In the genomic region with DNA sequence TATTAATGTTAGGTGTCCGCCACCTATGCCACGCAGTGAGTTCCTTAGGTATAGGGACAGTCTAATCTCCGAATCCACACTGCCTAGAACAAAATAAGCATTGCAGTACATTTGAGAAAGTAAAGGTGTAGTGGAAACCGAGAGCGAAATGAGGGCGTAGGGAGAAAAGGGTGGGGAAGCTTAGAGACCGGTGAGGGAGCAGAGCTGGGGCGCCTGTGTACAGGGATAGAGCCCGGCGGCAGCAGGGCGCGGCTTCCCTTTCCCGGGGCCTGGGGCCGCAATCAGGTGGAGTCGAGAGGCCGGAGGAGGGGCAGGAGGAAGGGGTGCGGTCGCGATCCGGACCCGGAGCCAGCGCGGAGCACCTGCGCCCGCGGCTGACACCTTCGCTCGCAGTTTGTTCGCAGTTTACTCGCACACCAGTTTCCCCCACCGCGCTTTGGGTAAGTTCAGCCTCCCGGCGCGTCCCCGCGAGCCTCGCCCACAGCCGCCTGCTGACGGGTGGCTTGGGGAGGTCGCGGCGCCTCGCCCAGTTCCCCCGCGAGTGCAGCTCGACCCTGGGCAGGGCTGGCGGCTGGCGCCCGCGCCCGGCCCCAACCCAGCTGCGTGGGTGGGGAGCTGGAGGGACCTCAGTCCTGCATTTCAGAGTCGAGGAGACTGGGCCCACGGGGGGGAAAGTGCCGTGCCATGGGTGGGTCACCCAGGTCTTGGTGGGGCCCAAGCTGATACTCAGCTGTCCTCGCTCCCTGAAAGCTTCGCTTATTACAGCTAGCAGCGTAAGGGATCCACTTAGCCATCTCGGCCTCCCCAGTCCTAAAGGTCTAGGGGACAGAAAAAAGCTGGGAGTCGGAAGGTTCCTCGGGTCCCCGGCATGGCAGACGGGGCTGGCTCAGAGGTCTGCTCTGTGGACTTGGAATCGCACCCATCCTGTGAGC, we compare ENCODE assay signal across 9 cellular contexts. TPM values are rescaled to one million over a fixed set of nuclear protein-coding genes. Genes with fewer than 3 reads are reported as not detected.
A peak's percentile ranks its signal among the peaks of the same experiment; 100 is the strongest.
DNase-seq lines count a peak whose midpoint lies in the region; ATAC-seq and TF ChIP-seq lines count a peak whose summit lies in the region.
"Had no signal": no experiment of that assay in that cellular context is flagged by ENCODE, and none has a peak within 500 bp of the region (broad histone marks: within the 10 kb centered on the region; RNA-seq: fewer than 3 reads in every experiment).

Gene ANXA3 (plus strand): TSS at position 351 of the 932 bp plus-strand sequence. CDS start 2,704 bp downstream, outside the sequence.

- H3K36me3 ChIP-seq in tibial nerve, result no peaks in the 10 kb centered on the region

- H3K4me1 Mint-ChIP-seq in endothelial cell (ENCODE audit: unreplicated experiment) (peaks cover 16% of the 10 kb centered on the region), mesothelial cell of epicardium (peaks cover 47% of the 10 kb centered on the region)

- H3K27ac Mint-ChIP-seq in endothelial cell (ENCODE audit: unreplicated experiment) (peak within 1 kb of the TSS; percentile 80), mesothelial cell of epicardium (peak within 1 kb of the TSS; percentile 97)

- peaks cover 0 to 7% of the 10 kb centered on the region in 2 donors for H3K27me3 ChIP-seq in tibial nerve

- H3K27me3 Mint-ChIP-seq in endothelial cell (ENCODE audit: unreplicated experiment) (peaks cover 3% of the 10 kb centered on the region), mesothelial cell of epicardium (ENCODE audit: low read depth) (peaks cover 4% of the 10 kb centered on the region)

- peaks cover 10% of the 10 kb centered on the region for H3K36me3 Mint-ChIP-seq in endothelial cell (ENCODE audit: low read depth, unreplicated experiment)
- H3K36me3 Mint-ChIP-seq in mesothelial cell of epicardium, result peaks cover 17% of the 10 kb centered on the region

- peak; percentile 17 for DNase-seq in GF-D8 (lab: John Stamatoyannopoulos, UW)
- DNase-seq in endothelial cell (ENCODE audit: low spot score), result peak; percentile 33
- peak; percentile 32 to 59 for DNase-seq in mesothelial cell of epicardium (ENCODE audit: low spot score in 2 of 2, unreplicated experiment in 2 of 2)
- no peak for DNase-seq in tibial nerve (ENCODE audit: low spot score in 2 of 2)
- DNase-seq in NCI-H1048 (lab: John Stamatoyannopoulos, UW), result no peak
- no peak for DNase-seq in medulla oblongata (ENCODE audit: extremely low spot score)

- H3K9me3 Mint-ChIP-seq in endothelial cell (ENCODE audit: unreplicated experiment) (no peaks in the 10 kb centered on the region), mesothelial cell of epicardium (no peaks in the 10 kb centered on the region)

- peak within 1 kb of the TSS; percentile 78 to 94 (median 88) for H3K27ac ChIP-seq in tibial nerve
- H3K27ac ChIP-seq: SK-N-MC had no signal

- 9 to 14% methylated on average over 35 to 53 of the region's 65 CpGs for WGBS in tibial nerve, 2 donors

- no peaks in the 10 kb centered on the region for H3K9me3 ChIP-seq in tibial nerve

- peak within 1 kb of the TSS; percentile 91 for H3K4me3 Mint-ChIP-seq in endothelial cell (ENCODE audit: unreplicated experiment)
- peak within 1 kb of the TSS; percentile 80 for H3K4me3 Mint-ChIP-seq in mesothelial cell of epicardium

- peaks cover 0 to 29% (median 12%) of the 10 kb centered on the region in 4 donors for H3K4me1 ChIP-seq in tibial nerve

- H3K4me3 ChIP-seq in tibial nerve, result peak within 1 kb of the TSS; percentile 40 to 66 (median 64)
- H3K4me3 ChIP-seq: SK-N-MC had no signal

- peak in 1 of 2 donors; percentile 15 for TF ChIP-seq EP300 in tibial nerve (IDR thresholded peaks at IDR 0.05)

- peak in 1 of 2 donors; percentile 33 for TF ChIP-seq POLR2A in tibial nerve (IDR thresholded peaks at IDR 0.05)

- TF ChIP-seq CTCF in endothelial cell (IDR thresholded peaks at IDR 0.05; ENCODE audit: unreplicated experiment), result no peak
- TF ChIP-seq CTCF in mesothelial cell of epicardium (IDR thresholded peaks at IDR 0.05; ENCODE audit: unreplicated experiment), result no peak
- no peak for TF ChIP-seq CTCF in tibial nerve (IDR thresholded peaks at IDR 0.05)

- ATAC-seq in HG02642 (IDR thresholded peaks at IDR 0.05; ENCODE audit: poor library complexity, unreplicated experiment) (peak; percentile 61), SK-N-SH treated with all-trans-retinoic acid at 6 μM for 48 hours (peak; percentile 79)

TF ChIP-seq in SK-N-SH treated with all-trans-retinoic acid at 6 μM for 48 hours, 23 proteins besides CTCF, POLR2A, EP300 and RAD21:
- TF ChIP-seq CSDC2 (CRISPR knock-in tag; IDR thresholded peaks at IDR 0.05) (0 out of 2 replicates have a peak, but pooled peaks have one; percentile 41), CREB5 (CRISPR knock-in tag; IDR thresholded peaks at IDR 0.05; ENCODE audit: low read depth) (no peak)

RNA-seq across cellular contexts. Expression of gene ANXA3, which starts in this region (rescaled TPM):
- 30.4 TPM for total RNA-seq in endothelial cell (ENCODE audit: unreplicated experiment)
- total RNA-seq in mesothelial cell of epicardium, result 86.1 to 90.2 TPM (median 87.2 TPM) in 3 replicates
- total RNA-seq in tibial nerve, result 100 to 1,000 TPM in 2 of 4 donors, 10 to 100 TPM in 2; 29.7 to 170 (median 95.7) TPM

Comparison
In these comparisons a context has a peak if more than half of its experiments do, and no peak if none do; other contexts are left out.
1. DNase-seq: peak in GF-D8 (single experiment), endothelial cell (single experiment) and mesothelial cell of epicardium (2 of 2); none in tibial nerve (0 of 2), NCI-H1048 (single experiment) and medulla oblongata (single experiment).